12 cellular contexts compared by ENCODE assay signal in genomic region chr2:73956211-73956865, GRCh38.
"Had no signal": no experiment of that assay in that cellular context is flagged by ENCODE, and none has a peak within 500 bp of the region (broad histone marks: within the 10 kb centered on the region; RNA-seq: fewer than 3 reads in every experiment).

No MANE protein-coding gene starts in this region.

- H3K4me3 Mint-ChIP-seq: activated T-helper 1 cell treated with anti-CD3 and anti-CD28 coated beads, Interleukin-12 subunit alpha, Interleukin-12 subunit beta, Interleukin-2, Interleukin-4 antibody, amounts not matched to agents 30 ng/mL and 10 ng/mL and 1 ng/mL, durations not matched to agents 14 hours and 24 hours and 36 hours; T-helper 2 cell treated with Interferon-gamma antibody and Interleukin-4, amounts not matched to agents 5 μg/mL and 100 μg/mL, for 36 hours had no signal

- H3K9me3 Mint-ChIP-seq: activated T-helper 1 cell treated with anti-CD3 and anti-CD28 coated beads, Interleukin-12 subunit alpha, Interleukin-12 subunit beta, Interleukin-2, Interleukin-4 antibody, amounts not matched to agents 30 ng/mL and 10 ng/mL and 1 ng/mL, durations not matched to agents 14 hours and 24 hours and 36 hours; T-helper 2 cell treated with Interferon-gamma antibody and Interleukin-4, amounts not matched to agents 5 μg/mL and 100 μg/mL, for 36 hours had no signal

- H3K27ac Mint-ChIP-seq: T-helper 2 cell treated with Interferon-gamma antibody and Interleukin-4, amounts not matched to agents 5 μg/mL and 100 μg/mL, for 36 hours had no signal

- DNase-seq: activated CD4-positive, alpha-beta T cell treated with anti-CD3 and anti-CD28 coated beads, Interleukin-2, amount 50 U/mL, for 48 hours; activated CD4-positive, CD25-positive, alpha-beta regulatory T cell treated with anti-CD3 and anti-CD28 coated beads, Interleukin-2, amount 50 U/mL, for 72 hours; activated naive CD4-positive, alpha-beta T cell treated with Interleukin-2 at 50 U/mL for 16 hours; effector memory CD4-positive, alpha-beta T cell; hippocampal formation; kidney glomerular epithelial cell; posterior cingulate gyrus; tibial artery had no signal

- H3K4me3 ChIP-seq: coronary artery, skin epidermis, tibial artery had no signal
